ENCODE assay signal across 10 cellular contexts in genomic region chr19:7941895-7942596, GRCh38. TPM values are rescaled to one million over a fixed set of nuclear protein-coding genes. Genes with fewer than 3 reads are reported as not detected.
DNase-seq lines count a peak whose midpoint lies in the region; ATAC-seq and TF ChIP-seq lines count a peak whose summit lies in the region.
"Had no signal": no experiment of that assay in that cellular context is flagged by ENCODE, and none has a peak within 500 bp of the region (broad histone marks: within the 10 kb centered on the region; RNA-seq: fewer than 3 reads in every experiment).

No MANE protein-coding gene starts in this region.

- H2BK120ac ChIP-seq in H9 (ENCODE audit: low read depth, low read length, poor library complexity, severe bottlenecking) (no peak overlapping the region), mesenchymal stem cell (ENCODE audit: low read depth, low read length) (no peak overlapping the region)

- no peaks in the 10 kb centered on the region for H4K20me1 ChIP-seq in H9 (ENCODE audit: control insufficient read depth, insufficient read depth, insufficient read length)

- H3K14ac ChIP-seq in H9 (ENCODE audit: insufficient read depth, low read length) (no peak overlapping the region), mesenchymal stem cell (ENCODE audit: low read length in 2 of 2) (no peak overlapping the region)

- no peaks in the 10 kb centered on the region for H3K9me3 ChIP-seq in H9 (ENCODE audit: control insufficient read depth, low read depth, low read length)
- H3K9me3 ChIP-seq in mesenchymal stem cell (ENCODE audit: control insufficient read depth, low read length) = no peaks in the 10 kb centered on the region

- H3K36me3 Mint-ChIP-seq in H9 (ENCODE audit: insufficient read depth in 1 of 3, low read depth in 3 of 3) = peaks cover 23 to 36% (median 34%) of the 10 kb centered on the region in 3 experiments
- H3K36me3 Mint-ChIP-seq in activated naive CD8-positive, alpha-beta T cell treated with anti-CD3 and anti-CD28 coated beads for 36 hours = peaks cover 21% of the 10 kb centered on the region

- 0 out of 2 replicates have a peak, but pooled peaks cover 3% of the 10 kb centered on the region for H3K36me3 ChIP-seq in ACC112 (ENCODE audit: insufficient read depth, low read length)
- peaks cover 23 to 29% of the 10 kb centered on the region in 2 experiments for H3K36me3 ChIP-seq in mesenchymal stem cell (ENCODE audit: control insufficient read depth in 1 of 2, insufficient read depth in 2 of 2, low read depth in 1 of 2, low read length in 2 of 2)

- no peaks in the 10 kb centered on the region for H3K23me2 ChIP-seq in H9 (ENCODE audit: insufficient read length, low read depth, low read length, poor library complexity, severe bottlenecking)

- no peak for TF ChIP-seq CTCF in H9 (conservative IDR thresholded peaks at IDR 0.05)

- H2BK15ac ChIP-seq in H9 (ENCODE audit: low read depth, low read length) = no peak overlapping the region
- H2BK15ac ChIP-seq in mesenchymal stem cell (ENCODE audit: low read depth, poor library complexity, severe bottlenecking) = no peak overlapping the region

- POLR2A ChIA-PET in HEK293T (lab: Yijun Ruan, JAX) = no interaction called here

- H3K27ac ChIP-seq in ACC112 (ENCODE audit: low read depth, low read length) (no peak overlapping the region), H9 (ENCODE audit: insufficient read length, low read depth, low read length) (no peak overlapping the region), mesenchymal stem cell (ENCODE audit: low read length, poor library complexity, severe bottlenecking) (no peak overlapping the region)

- H2AFZ ChIP-seq in ACC112 (ENCODE audit: low read length, unreplicated experiment) (no peak overlapping the region), H9 (ENCODE audit: low read length) (no peak overlapping the region), mesenchymal stem cell (ENCODE audit: low read depth, low read length) (no peak overlapping the region)

- H4K91ac ChIP-seq in H9 (ENCODE audit: insufficient read length, low read depth, low read length) (no peak overlapping the region), mesenchymal stem cell (ENCODE audit: low read length) (no peak overlapping the region)

- H3K27me3 ChIP-seq in ACC112 (ENCODE audit: insufficient read depth, low read length) = no peaks in the 10 kb centered on the region
- no peaks in the 10 kb centered on the region for H3K27me3 ChIP-seq in H9 (ENCODE audit: insufficient read depth, low read length)
- H3K27me3 ChIP-seq in mesenchymal stem cell (ENCODE audit: control insufficient read depth in 1 of 2, insufficient read depth in 1 of 2, low read length in 2 of 2) = no peaks in the 10 kb centered on the region

- H3K23ac ChIP-seq in H9 (ENCODE audit: insufficient read length, low read depth, low read length) (no peak overlapping the region), mesenchymal stem cell (ENCODE audit: low read length in 2 of 2) (no peak overlapping the region)

- H3K27me3 Mint-ChIP-seq in H9 (ENCODE audit: low read depth) = no peaks in the 10 kb centered on the region; the same call in 1 of the 2 replicates
- H3K27me3 Mint-ChIP-seq in activated naive CD8-positive, alpha-beta T cell treated with anti-CD3 and anti-CD28 coated beads for 36 hours = no peaks in the 10 kb centered on the region

- H4K8ac ChIP-seq in H9 (replicated peaks; ENCODE audit: insufficient read length, low read depth, low read length) (no peak overlapping the region), mesenchymal stem cell (ENCODE audit: low read length) (no peak overlapping the region)

- peaks cover 3 to 10% of the 10 kb centered on the region in 2 experiments; a peak in 2 of 4 replicates for H3K4me1 Mint-ChIP-seq in H9
- H3K4me1 Mint-ChIP-seq in activated naive CD8-positive, alpha-beta T cell treated with anti-CD3 and anti-CD28 coated beads for 36 hours = peaks cover 37% of the 10 kb centered on the region

- H3T11ph ChIP-seq in H9 (ENCODE audit: low read length) = no peak overlapping the region

- H2AK5ac ChIP-seq in H9 (ENCODE audit: insufficient read length, low read length) = no peak overlapping the region
- H2AK5ac ChIP-seq in mesenchymal stem cell (ENCODE audit: low read length, severe bottlenecking) = no peak overlapping the region

- peaks cover 9% of the 10 kb centered on the region for H3K79me1 ChIP-seq in H9 (ENCODE audit: insufficient read depth, low read depth, low read length, poor library complexity, severe bottlenecking)
- peaks cover 34% of the 10 kb centered on the region for H3K79me1 ChIP-seq in mesenchymal stem cell (replicated peaks; ENCODE audit: low read length, poor library complexity, severe bottlenecking)

- peak overlapping the region; percentile 66 for H3K4me2 ChIP-seq in H9 (ENCODE audit: insufficient read depth, insufficient read length, low read length)
- H3K4me2 ChIP-seq in mesenchymal stem cell (ENCODE audit: low read length, poor library complexity, severe bottlenecking) = no peak overlapping the region

- no CpG with 5 or more reads among the region's 19 CpGs for WGBS in H9 (ENCODE audit: extremely low coverage, insufficient read length, low lambda C conversion rate)
- WGBS in mesenchymal stem cell = 93% methylated on average over 19 of the region's 19 CpGs

- peaks cover 0 to 2% of the 10 kb centered on the region in 2 experiments; a peak in 1 of 5 replicates for H3K9me3 Mint-ChIP-seq in H9
- no peaks in the 10 kb centered on the region for H3K9me3 Mint-ChIP-seq in activated naive CD8-positive, alpha-beta T cell treated with anti-CD3 and anti-CD28 coated beads for 36 hours

- ATAC-seq in HG02938 (IDR thresholded peaks at IDR 0.05; ENCODE audit: unreplicated experiment) = no peak

- no peak for DNase-seq in H9
- no peak for DNase-seq in activated naive CD8-positive, alpha-beta T cell treated with anti-CD3 and anti-CD28 coated beads for 36 hours
- DNase-seq in mesenchymal stem cell = no peak
- no peak for DNase-seq in middle frontal gyrus (ENCODE audit: extremely low spot score, low spot score)
- no peak for DNase-seq in activated effector memory CD4-positive, alpha-beta T cell treated with Interleukin-2 at 50 U/mL for 16 hours
- DNase-seq in HEK293T (ENCODE audit: extremely low spot score) = no peak

- H3K9ac ChIP-seq in H9 (ENCODE audit: extremely low read depth, insufficient read length, low read length) (no peak overlapping the region), mesenchymal stem cell (ENCODE audit: low read length) (peak overlapping the region; percentile 99)

- CTCF ChIA-PET in HEK293T (lab: Yijun Ruan, JAX) = interaction anchor here (1.2 kb wide), 1 partner anchor 13 kb away, joined by 4 read pairs; no protein-coding TSS in a partner anchor

- H3K4me1 ChIP-seq in ACC112 (ENCODE audit: control insufficient read depth, insufficient read depth, low read length, unreplicated experiment) (no peaks in the 10 kb centered on the region), H9 (ENCODE audit: insufficient read depth, low read length) (no peaks in the 10 kb centered on the region), mesenchymal stem cell (ENCODE audit: control insufficient read depth, insufficient read depth, low read depth, low read length) (peaks cover 10% of the 10 kb centered on the region)

- H3K4me3 Mint-ChIP-seq in H9 = peak overlapping the region; percentile 90 to 96
- peak overlapping the region; percentile 96 for H3K4me3 Mint-ChIP-seq in activated naive CD8-positive, alpha-beta T cell treated with anti-CD3 and anti-CD28 coated beads for 36 hours

- no peak overlapping the region for H4K5ac ChIP-seq in H9 (ENCODE audit: insufficient read length, low read depth, low read length)

- H3K79me2 ChIP-seq in ACC112 (ENCODE audit: control insufficient read depth, insufficient read depth, low read length, unreplicated experiment) = peaks cover 29% of the 10 kb centered on the region
- peaks cover 3% of the 10 kb centered on the region; the same call in 1 of the 2 replicates for H3K79me2 ChIP-seq in H9 (ENCODE audit: insufficient read depth, low read length)

- H2BK12ac ChIP-seq in H9 (ENCODE audit: insufficient read length, low read depth, low read length) (no peak overlapping the region), mesenchymal stem cell (ENCODE audit: low read length in 2 of 2) (no peak overlapping the region)

- H2BK5ac ChIP-seq in H9 (ENCODE audit: insufficient read length, low read length) (no peak overlapping the region), mesenchymal stem cell (ENCODE audit: low read depth, low read length, poor library complexity, severe bottlenecking) (no peak overlapping the region)

- H3K18ac ChIP-seq in H9 (ENCODE audit: insufficient read length, low read depth, low read length) = no peak overlapping the region
- no peak overlapping the region for H3K18ac ChIP-seq in mesenchymal stem cell (ENCODE audit: low read depth in 1 of 2, low read length in 2 of 2)

- H3K4ac ChIP-seq in H9 (ENCODE audit: low read depth, low read length) = no peak overlapping the region
- no peak overlapping the region for H3K4ac ChIP-seq in mesenchymal stem cell (ENCODE audit: low read depth in 1 of 2, low read length in 2 of 2)

- H2BK20ac ChIP-seq in H9 (ENCODE audit: low read depth, low read length, poor library complexity, severe bottlenecking) = no peak overlapping the region

- peak overlapping the region in 2 of 3 experiments; percentile 60 to 97; a peak in 2 of 7 replicates for H3K27ac Mint-ChIP-seq in H9
- peak overlapping the region; percentile 42 for H3K27ac Mint-ChIP-seq in activated naive CD8-positive, alpha-beta T cell treated with anti-CD3 and anti-CD28 coated beads for 36 hours

- no peak overlapping the region for H3K56ac ChIP-seq in H9 (ENCODE audit: insufficient read length, low read depth, low read length)

- peak overlapping the region; percentile 93 for H3K4me3 ChIP-seq in ACC112 (ENCODE audit: low read depth, low read length)
- H3K4me3 ChIP-seq in mesenchymal stem cell (ENCODE audit: insufficient read depth in 1 of 2, low read depth in 1 of 2, low read length in 2 of 2) = peak overlapping the region in 1 of 2 experiments; percentile 99

TF ChIP-seq in HEK293T, 16 proteins besides CTCF, POLR2A, EP300 and RAD21 (continues in another document):
- no peak for TF ChIP-seq L3MBTL2 (conservative IDR thresholded peaks at IDR 0.05)

RNA-seq across cellular contexts. Expression of gene TIMM44, which starts 1.4 kb away (rescaled TPM):
- total RNA-seq in H9 (2021) = 114 and 122 TPM in 2 replicates
- total RNA-seq in activated naive CD8-positive, alpha-beta T cell treated with anti-CD3 and anti-CD28 coated beads for 36 hours = 100 to 1,000 TPM; 125 to 136 TPM
- polyA plus RNA-seq in mesenchymal stem cell (2013, experiment 1 of 2) = 43.2 TPM
- polyA plus RNA-seq in mesenchymal stem cell (2013, experiment 2 of 2) = 41.3 TPM

RNA-seq across cellular contexts. Expression of gene CTXN1, which starts 16.1 kb away (rescaled TPM):
- total RNA-seq in H9 (2021) = 22.7 and 24.5 TPM in 2 replicates
- under 1 TPM; 0.44 to 0.52 TPM for total RNA-seq in activated naive CD8-positive, alpha-beta T cell treated with anti-CD3 and anti-CD28 coated beads for 36 hours
- 20.6 TPM for polyA plus RNA-seq in mesenchymal stem cell (2013, experiment 1 of 2)
- 19.0 TPM for polyA plus RNA-seq in mesenchymal stem cell (2013, experiment 2 of 2)

RNA-seq across cellular contexts. Expression of gene SNAPC2, which starts 21.9 kb away (rescaled TPM):
- 17.1 and 17.8 TPM in 2 replicates for total RNA-seq in H9 (2021)
- total RNA-seq in activated naive CD8-positive, alpha-beta T cell treated with anti-CD3 and anti-CD28 coated beads for 36 hours = 10 to 100 TPM; 14.4 to 14.8 TPM
- polyA plus RNA-seq in mesenchymal stem cell (2013, experiment 1 of 2) = 25.1 TPM
- polyA plus RNA-seq in mesenchymal stem cell (2013, experiment 2 of 2) = 25.1 TPM

RNA-seq across cellular contexts. Expression of gene TGFBR3L, which starts 27.4 kb away (rescaled TPM):
- 5.5 and 6.5 TPM in 2 replicates for total RNA-seq in H9 (2021)
- 1 to 10 TPM; 2.1 to 3.2 TPM for total RNA-seq in activated naive CD8-positive, alpha-beta T cell treated with anti-CD3 and anti-CD28 coated beads for 36 hours
- polyA plus RNA-seq in mesenchymal stem cell (2013, experiment 1 of 2) = 3.1 TPM
- 2.7 TPM for polyA plus RNA-seq in mesenchymal stem cell (2013, experiment 2 of 2)
- total RNA-seq: G401, HT-29 had no signal

RNA-seq across cellular contexts. Expression of gene MAP2K7, which starts 38.4 kb away (rescaled TPM):
- total RNA-seq in H9 (2021) = 47.2 and 48.1 TPM in 2 replicates
- 10 to 100 TPM; 31.8 to 32.4 TPM for total RNA-seq in activated naive CD8-positive, alpha-beta T cell treated with anti-CD3 and anti-CD28 coated beads for 36 hours
- 19.1 TPM for polyA plus RNA-seq in mesenchymal stem cell (2013, experiment 1 of 2)
- 18.7 TPM for polyA plus RNA-seq in mesenchymal stem cell (2013, experiment 2 of 2)

Comparison
In these comparisons a context has a peak if more than half of its experiments do, and no peak if none do; other contexts are left out.
1. RNA of gene CTXN1, which starts 16.1 kb away (total RNA-seq): 22.7 to 24.5 TPM in H9; 0.44 to 0.52 TPM in activated naive CD8-positive, alpha-beta T cell treated with anti-CD3 and anti-CD28 coated beads for 36 hours; every median in the first group is over 10 times any median in the second.